In the genomic region with DNA sequence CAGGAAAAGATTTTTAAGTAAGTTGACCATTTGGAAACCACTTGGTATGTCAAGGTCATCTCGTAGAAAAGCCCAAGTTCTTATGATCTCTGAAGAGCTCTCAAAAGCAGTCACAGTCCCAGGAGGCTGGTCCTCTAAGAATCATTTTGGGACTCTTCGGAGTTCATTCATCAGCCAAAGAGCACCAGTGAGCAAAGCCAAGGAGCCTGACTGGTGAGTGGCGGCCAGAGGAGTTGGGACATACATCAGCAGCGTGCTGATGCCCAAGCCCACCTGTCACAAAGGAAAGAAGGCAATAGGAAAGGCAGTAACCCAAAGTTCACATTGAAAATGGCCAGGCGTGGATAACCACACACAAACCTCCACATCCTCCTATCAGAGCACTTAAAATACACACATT, we compare ENCODE assay signal across 27 cellular contexts.
"Had no signal": no experiment of that assay in that cellular context is flagged by ENCODE, and none has a peak within 500 bp of the region (broad histone marks: within the 10 kb centered on the region; RNA-seq: fewer than 3 reads in every experiment).

No MANE protein-coding gene starts in this region.

- H3K9me3 Mint-ChIP-seq: dendritic cell treated with granulocyte-macrophage colony-stimulating factor and Interleukin-4, amounts not matched to agents 40 ng/mL and 50 ng/mL, for 4 days; effector memory CD8-positive, alpha-beta T cell; endodermal cell; immature natural killer cell; mesothelial cell of epicardium had no signal

- H3K4me3 Mint-ChIP-seq: dendritic cell treated with granulocyte-macrophage colony-stimulating factor and Interleukin-4, amounts not matched to agents 40 ng/mL and 50 ng/mL, for 4 days; effector memory CD8-positive, alpha-beta T cell; endodermal cell; immature natural killer cell; mesothelial cell of epicardium had no signal

- H3K27me3 Mint-ChIP-seq: dendritic cell treated with granulocyte-macrophage colony-stimulating factor and Interleukin-4, amounts not matched to agents 40 ng/mL and 50 ng/mL, for 4 days; effector memory CD8-positive, alpha-beta T cell had no signal

- H3K27ac ChIP-seq: colonic mucosa, epithelial cell of prostate, esophagus squamous epithelium, gastrocnemius medialis, heart right ventricle, left lung, lower lobe of right lung had no signal

- DNase-seq: colonic mucosa; cortex of kidney; effector CD8-positive, alpha-beta T cell; effector memory CD8-positive, alpha-beta T cell; endodermal cell; erythroblast; esophagus squamous epithelium; foreskin fibroblast; foreskin melanocyte; gastrocnemius medialis; glutamatergic neuron; head of caudate nucleus; heart right ventricle; hippocampal formation; immature natural killer cell; islet precursor cell; kidney; kidney glomerular epithelial cell; left lung; left ventricle myocardium superior; lower lobe of right lung; mesenchymal stem cell; mucosa of descending colon had no signal

- H3K36me3 ChIP-seq: colonic mucosa had no signal

- H3K27me3 ChIP-seq: colonic mucosa, esophagus squamous epithelium, gastrocnemius medialis, heart right ventricle, left lung had no signal

- H3K4me3 ChIP-seq: colonic mucosa, esophagus squamous epithelium, gastrocnemius medialis, heart right ventricle, left lung, lower lobe of right lung, mucosa of descending colon had no signal

- H3K27ac Mint-ChIP-seq: dendritic cell treated with granulocyte-macrophage colony-stimulating factor and Interleukin-4, amounts not matched to agents 40 ng/mL and 50 ng/mL, for 4 days; effector memory CD8-positive, alpha-beta T cell; endodermal cell; immature natural killer cell; mesothelial cell of epicardium had no signal

- H3K4me1 ChIP-seq: colonic mucosa, gastrocnemius medialis, heart right ventricle, left lung, lower lobe of right lung had no signal

- H3K9me3 ChIP-seq: colonic mucosa, esophagus squamous epithelium, gastrocnemius medialis, heart right ventricle, left lung, lower lobe of right lung, mucosa of descending colon had no signal

- H3K4me1 Mint-ChIP-seq: endodermal cell, immature natural killer cell had no signal

- ATAC-seq: effector memory CD8-positive, alpha-beta T cell; esophagus mucosa; gastrocnemius medialis; heart right ventricle; left lung; left ventricle myocardium superior; lower lobe of right lung; mucosa of descending colon had no signal
